9 cellular contexts compared by ENCODE assay signal in genomic region chr17:2595736-2596135, GRCh38. TPM values are rescaled to one million over a fixed set of nuclear protein-coding genes. Genes with fewer than 3 reads are reported as not detected.
DNase-seq lines count a peak whose midpoint lies in the region; ATAC-seq, FAIRE-seq and TF ChIP-seq lines count a peak whose summit lies in the region.
"Had no signal": no experiment of that assay in that cellular context is flagged by ENCODE, and none has a peak within 500 bp of the region (broad histone marks: within the 10 kb centered on the region; RNA-seq: fewer than 3 reads in every experiment).

No MANE protein-coding gene starts in this region.

- no peak for TF ChIP-seq CTCF in astrocyte (IDR thresholded peaks at IDR 0.05; ENCODE audit: insufficient read depth, low read depth, low read length)
- no peak for TF ChIP-seq CTCF in lower lobe of right lung (IDR thresholded peaks at IDR 0.05)

- ATAC-seq in stimulated activated naive CD8-positive, alpha-beta T cell treated with anti-CD3 and anti-CD28 coated beads, Interleukin-15, Interleukin-2, amounts not matched to agents 100 U/mL and 50 U/mL, for 24 hours = no peak
- no peak for ATAC-seq in lower lobe of right lung
- no peak for ATAC-seq in aorta (ENCODE audit: low FRiP score)

- H3K36me3 ChIP-seq in astrocyte (ENCODE audit: insufficient read depth, low read length) (no peaks in the 10 kb centered on the region), lower lobe of right lung (no peaks in the 10 kb centered on the region), aorta (ENCODE audit: control insufficient read depth in 1 of 2, insufficient read depth in 2 of 2, low read length in 1 of 2) (no peaks in the 10 kb centered on the region)

- no peak overlapping the region for H2AFZ ChIP-seq in astrocyte (ENCODE audit: low read depth, low read length)

- H3K36me3 Mint-ChIP-seq in stimulated activated naive CD8-positive, alpha-beta T cell treated with anti-CD3 and anti-CD28 coated beads, Interleukin-15, Interleukin-2, amounts not matched to agents 100 ng/mL and 50 ng/mL, for 24 hours (ENCODE audit: low read depth) = peaks cover 26% of the 10 kb centered on the region
- H3K36me3 Mint-ChIP-seq in astrocyte (ENCODE audit: low read depth, unreplicated experiment) = no peaks in the 10 kb centered on the region

- DNase-seq in stimulated activated naive CD8-positive, alpha-beta T cell treated with anti-CD3 and anti-CD28 coated beads, Interleukin-15, Interleukin-2, amounts not matched to agents 100 U/mL and 50 U/mL, for 24 hours = no peak
- no peak for DNase-seq in astrocyte (ENCODE audit: low read depth)
- no peak for DNase-seq in lower lobe of right lung
- no peak for DNase-seq in aorta
- DNase-seq in globus pallidus (ENCODE audit: low spot score) = no peak
- DNase-seq in NCI-H524 (lab: John Stamatoyannopoulos, UW) = no peak
- no peak for DNase-seq in RCC 7860 (ENCODE audit: low spot score)
- DNase-seq: NCI-H1694 had no signal

- H4K20me1 ChIP-seq in astrocyte (ENCODE audit: insufficient read depth, low read length) = peaks cover 64% of the 10 kb centered on the region

- intact Hi-C loops in lower lobe of right lung (cut with DNase I) = no loop called here
- intact Hi-C loops in aorta (cut with DNase I) = loop anchor here in 1 of 2 donors (10.0 kb wide), 3 partner anchors 59 to 89 kb away; partner anchors contain the start of gene METTL16

- peak overlapping the region; percentile 96 for H3K4me3 Mint-ChIP-seq in stimulated activated naive CD8-positive, alpha-beta T cell treated with anti-CD3 and anti-CD28 coated beads, Interleukin-15, Interleukin-2, amounts not matched to agents 100 ng/mL and 50 ng/mL, for 24 hours
- H3K4me3 Mint-ChIP-seq in astrocyte (ENCODE audit: unreplicated experiment) = peak overlapping the region; percentile 98

- H3K4me1 ChIP-seq in astrocyte (ENCODE audit: insufficient read depth, low read length) (peaks cover 18% of the 10 kb centered on the region), lower lobe of right lung (peaks cover 58% of the 10 kb centered on the region), aorta (ENCODE audit: control insufficient read depth in 1 of 2, insufficient read depth in 2 of 2, low read length in 2 of 2) (no peaks in the 10 kb centered on the region)

- H3K27me3 ChIP-seq in astrocyte (ENCODE audit: insufficient read depth, low read length) (no peaks in the 10 kb centered on the region), lower lobe of right lung (ENCODE audit: low read depth) (no peaks in the 10 kb centered on the region), aorta (ENCODE audit: control insufficient read depth in 1 of 2, insufficient read depth in 2 of 2, low read length in 1 of 2) (no peaks in the 10 kb centered on the region)

- FAIRE-seq in astrocyte (lab: Jason Lieb, UNC) = no peak
- no peak for FAIRE-seq in RCC 7860 (lab: Jason Lieb, UNC)

- H3K27me3 Mint-ChIP-seq in stimulated activated naive CD8-positive, alpha-beta T cell treated with anti-CD3 and anti-CD28 coated beads, Interleukin-15, Interleukin-2, amounts not matched to agents 100 ng/mL and 50 ng/mL, for 24 hours = no peaks in the 10 kb centered on the region
- H3K27me3 Mint-ChIP-seq in astrocyte (ENCODE audit: low read depth, unreplicated experiment) = no peaks in the 10 kb centered on the region

- H3K4me3 ChIP-seq in astrocyte (ENCODE audit: insufficient read depth, low read depth, low read length) (peak overlapping the region; percentile 90), lower lobe of right lung (peak overlapping the region; percentile 98), aorta (ENCODE audit: low read length in 2 of 2) (peak overlapping the region; percentile 86 to 98)

- WGBS in aorta, 2 donors = 1 to 2% methylated on average over 4 of the region's 4 CpGs

- peaks cover 58% of the 10 kb centered on the region for H3K4me1 Mint-ChIP-seq in stimulated activated naive CD8-positive, alpha-beta T cell treated with anti-CD3 and anti-CD28 coated beads, Interleukin-15, Interleukin-2, amounts not matched to agents 100 ng/mL and 50 ng/mL, for 24 hours (ENCODE audit: low read depth)
- peaks cover 24% of the 10 kb centered on the region for H3K4me1 Mint-ChIP-seq in astrocyte (ENCODE audit: low read depth, unreplicated experiment)

- H3K4me2 ChIP-seq in astrocyte (ENCODE audit: low read length) = peak overlapping the region; percentile 91

- peak overlapping the region; percentile 93 for H3K9ac ChIP-seq in astrocyte (ENCODE audit: low read length)

- H3K27ac ChIP-seq in astrocyte (ENCODE audit: low read depth, low read length) (no peak overlapping the region), lower lobe of right lung (no peak overlapping the region), aorta (ENCODE audit: low read depth in 1 of 2, low read length in 2 of 2) (no peak overlapping the region)

- H3K9me3 ChIP-seq in astrocyte (ENCODE audit: insufficient read depth, low read depth, low read length) (no peaks in the 10 kb centered on the region), lower lobe of right lung (no peaks in the 10 kb centered on the region), aorta (ENCODE audit: control insufficient read depth, low read length) (no peaks in the 10 kb centered on the region)

- H3K9me3 Mint-ChIP-seq in stimulated activated naive CD8-positive, alpha-beta T cell treated with anti-CD3 and anti-CD28 coated beads, Interleukin-15, Interleukin-2, amounts not matched to agents 100 ng/mL and 50 ng/mL, for 24 hours = no peaks in the 10 kb centered on the region
- H3K9me3 Mint-ChIP-seq in astrocyte (ENCODE audit: unreplicated experiment) = no peaks in the 10 kb centered on the region

- peak overlapping the region; percentile 36 for H3K27ac Mint-ChIP-seq in stimulated activated naive CD8-positive, alpha-beta T cell treated with anti-CD3 and anti-CD28 coated beads, Interleukin-15, Interleukin-2, amounts not matched to agents 100 ng/mL and 50 ng/mL, for 24 hours
- H3K27ac Mint-ChIP-seq in astrocyte (ENCODE audit: unreplicated experiment) = peak overlapping the region; percentile 47

- peaks cover 69% of the 10 kb centered on the region for H3K79me2 ChIP-seq in astrocyte (ENCODE audit: insufficient read depth, low read length)

RNA-seq across cellular contexts. Expression of gene PAFAH1B1, which starts 2.3 kb away (rescaled TPM):
- 195 and 204 TPM in 2 replicates for total RNA-seq in astrocyte
- 129 TPM for total RNA-seq in lower lobe of right lung
- total RNA-seq in aorta = 100 to 1,000 TPM; 157 to 176 TPM
- polyA plus RNA-seq in aorta = 10 to 100 TPM; 47.0 to 66.0 TPM
